1 cellular context compared by ENCODE assay signal in the genomic region with DNA sequence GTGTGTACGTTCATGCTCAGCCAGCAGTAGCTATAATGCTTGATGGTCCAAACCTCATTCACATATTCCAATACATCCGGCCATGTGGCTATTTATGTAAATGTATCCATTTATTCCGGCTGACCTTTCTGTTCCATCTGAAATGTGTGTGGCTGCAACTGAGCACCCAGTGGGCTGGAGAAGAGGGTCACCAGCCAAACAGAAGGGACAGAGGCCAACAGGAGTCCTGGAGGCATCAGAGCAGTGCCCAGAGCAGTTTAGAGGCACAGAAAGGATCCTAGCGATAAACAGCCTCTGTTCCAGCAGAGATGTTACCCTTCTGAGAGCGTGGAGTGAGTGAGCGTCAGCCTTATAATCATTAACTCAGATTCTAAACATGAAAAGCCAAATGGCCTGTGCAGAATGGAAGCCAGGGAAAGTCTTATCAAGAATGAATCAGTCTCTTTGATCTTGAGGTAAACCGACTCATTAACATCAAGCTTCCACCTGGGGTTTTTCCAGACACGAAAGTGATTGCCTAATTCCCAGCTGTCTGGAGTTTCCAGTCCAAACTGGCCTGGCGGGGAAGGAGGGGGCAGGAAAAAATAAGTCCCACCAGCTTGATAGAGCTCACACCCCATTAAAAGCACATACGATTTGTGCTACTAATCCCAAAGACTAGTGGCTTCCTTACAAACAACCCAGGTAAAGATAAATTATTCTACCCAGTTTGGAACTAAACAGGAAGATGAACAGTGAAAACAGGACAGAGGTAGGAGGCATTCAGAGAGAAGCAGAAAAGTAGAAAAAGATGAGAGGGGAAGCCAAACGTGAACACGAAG.
A peak's percentile ranks its signal among the peaks of the same experiment; 100 is the strongest.
TF ChIP-seq lines count a peak whose summit lies in the region.

No MANE protein-coding gene starts in this region.

TF ChIP-seq in HepG2, 621 proteins besides CTCF, POLR2A, EP300 and RAD21 (continued from another document and continues in another):
- TF ChIP-seq, protein P1, sequence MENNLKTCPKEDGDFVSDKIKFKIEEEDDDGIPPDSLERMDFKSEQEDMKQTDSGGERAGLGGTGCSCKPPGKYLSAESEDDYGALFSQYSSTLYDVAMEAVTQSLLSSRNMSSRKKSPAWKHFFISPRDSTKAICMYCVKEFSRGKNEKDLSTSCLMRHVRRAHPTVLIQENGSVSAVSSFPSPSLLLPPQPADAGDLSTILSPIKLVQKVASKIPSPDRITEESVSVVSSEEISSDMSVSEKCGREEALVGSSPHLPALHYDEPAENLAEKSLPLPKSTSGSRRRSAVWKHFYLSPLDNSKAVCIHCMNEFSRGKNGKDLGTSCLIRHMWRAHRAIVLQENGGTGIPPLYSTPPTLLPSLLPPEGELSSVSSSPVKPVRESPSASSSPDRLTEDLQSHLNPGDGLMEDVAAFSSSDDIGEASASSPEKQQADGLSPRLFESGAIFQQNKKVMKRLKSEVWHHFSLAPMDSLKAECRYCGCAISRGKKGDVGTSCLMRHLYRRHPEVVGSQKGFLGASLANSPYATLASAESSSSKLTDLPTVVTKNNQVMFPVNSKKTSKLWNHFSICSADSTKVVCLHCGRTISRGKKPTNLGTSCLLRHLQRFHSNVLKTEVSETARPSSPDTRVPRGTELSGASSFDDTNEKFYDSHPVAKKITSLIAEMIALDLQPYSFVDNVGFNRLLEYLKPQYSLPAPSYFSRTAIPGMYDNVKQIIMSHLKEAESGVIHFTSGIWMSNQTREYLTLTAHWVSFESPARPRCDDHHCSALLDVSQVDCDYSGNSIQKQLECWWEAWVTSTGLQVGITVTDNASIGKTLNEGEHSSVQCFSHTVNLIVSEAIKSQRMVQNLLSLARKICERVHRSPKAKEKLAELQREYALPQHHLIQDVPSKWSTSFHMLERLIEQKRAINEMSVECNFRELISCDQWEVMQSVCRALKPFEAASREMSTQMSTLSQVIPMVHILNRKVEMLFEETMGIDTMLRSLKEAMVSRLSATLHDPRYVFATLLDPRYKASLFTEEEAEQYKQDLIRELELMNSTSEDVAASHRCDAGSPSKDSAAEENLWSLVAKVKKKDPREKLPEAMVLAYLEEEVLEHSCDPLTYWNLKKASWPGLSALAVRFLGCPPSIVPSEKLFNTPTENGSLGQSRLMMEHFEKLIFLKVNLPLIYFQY (CRISPR knock-in tag; IDR thresholded peaks at IDR 0.05; ENCODE audit: borderline replicate concordance) = 0 out of 2 replicates have a peak, but pooled peaks have one; percentile 34
- no peak for TF ChIP-seq IKZF4 (CRISPR knock-in tag; IDR thresholded peaks at IDR 0.05; ENCODE audit: borderline replicate concordance, low read depth, not compliant biosample characterization)
- TF ChIP-seq SNAI1 (CRISPR knock-in tag; IDR thresholded peaks at IDR 0.05; ENCODE audit: borderline replicate concordance) = no peak
- peak; percentile 79; the same call in 1 of the 2 replicates for TF ChIP-seq FOXJ3 (CRISPR knock-in tag; IDR thresholded peaks at IDR 0.05; ENCODE audit: borderline replicate concordance)
- TF ChIP-seq NCOA2 (CRISPR knock-in tag; IDR thresholded peaks at IDR 0.05) = peak; percentile 87
- TF ChIP-seq, protein P2, sequence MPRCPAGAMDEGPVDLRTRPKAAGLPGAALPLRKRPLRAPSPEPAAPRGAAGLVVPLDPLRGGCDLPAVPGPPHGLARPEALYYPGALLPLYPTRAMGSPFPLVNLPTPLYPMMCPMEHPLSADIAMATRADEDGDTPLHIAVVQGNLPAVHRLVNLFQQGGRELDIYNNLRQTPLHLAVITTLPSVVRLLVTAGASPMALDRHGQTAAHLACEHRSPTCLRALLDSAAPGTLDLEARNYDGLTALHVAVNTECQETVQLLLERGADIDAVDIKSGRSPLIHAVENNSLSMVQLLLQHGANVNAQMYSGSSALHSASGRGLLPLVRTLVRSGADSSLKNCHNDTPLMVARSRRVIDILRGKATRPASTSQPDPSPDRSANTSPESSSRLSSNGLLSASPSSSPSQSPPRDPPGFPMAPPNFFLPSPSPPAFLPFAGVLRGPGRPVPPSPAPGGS (CRISPR knock-in tag; IDR thresholded peaks at IDR 0.05) = no peak
- TF ChIP-seq ZNF589 (CRISPR knock-in tag; conservative IDR thresholded peaks at IDR 0.05) = no peak
- TF ChIP-seq TEAD2 (CRISPR knock-in tag; IDR thresholded peaks at IDR 0.05) = no peak
- TF ChIP-seq ZNF543 (CRISPR knock-in tag; IDR thresholded peaks at IDR 0.05) = no peak
- peak; percentile 68; the same call in 1 of the 2 replicates for TF ChIP-seq TCF7L2 (IDR thresholded peaks at IDR 0.05; ENCODE audit: low read depth, low read length)
- TF ChIP-seq ZNF101 (CRISPR knock-in tag; IDR thresholded peaks at IDR 0.05; ENCODE audit: borderline replicate concordance, low read depth) = no peak
- peak; percentile 9; the same call in 1 of the 2 replicates for TF ChIP-seq TSC22D2 (CRISPR knock-in tag; IDR thresholded peaks at IDR 0.05; ENCODE audit: borderline replicate concordance)
- TF ChIP-seq, protein P3, sequence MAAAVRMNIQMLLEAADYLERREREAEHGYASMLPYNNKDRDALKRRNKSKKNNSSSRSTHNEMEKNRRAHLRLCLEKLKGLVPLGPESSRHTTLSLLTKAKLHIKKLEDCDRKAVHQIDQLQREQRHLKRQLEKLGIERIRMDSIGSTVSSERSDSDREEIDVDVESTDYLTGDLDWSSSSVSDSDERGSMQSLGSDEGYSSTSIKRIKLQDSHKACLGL (CRISPR knock-in tag; IDR thresholded peaks at IDR 0.05) = no peak
- TF ChIP-seq ZNF136 (CRISPR knock-in tag; IDR thresholded peaks at IDR 0.05; ENCODE audit: low read depth) = 0 out of 2 replicates have a peak, but pooled peaks have one; percentile 52
- peak; percentile 63 for TF ChIP-seq POLR2AphosphoS5 (IDR thresholded peaks at IDR 0.05; ENCODE audit: low read depth, low read length)
- no peak for TF ChIP-seq ZNF891 (CRISPR knock-in tag; IDR thresholded peaks at IDR 0.05)
- no peak for TF ChIP-seq AKAP8 (CRISPR knock-in tag; IDR thresholded peaks at IDR 0.05)
- TF ChIP-seq ZNF562 (CRISPR knock-in tag; IDR thresholded peaks at IDR 0.05; ENCODE audit: borderline replicate concordance) = no peak
- TF ChIP-seq, protein P4, sequence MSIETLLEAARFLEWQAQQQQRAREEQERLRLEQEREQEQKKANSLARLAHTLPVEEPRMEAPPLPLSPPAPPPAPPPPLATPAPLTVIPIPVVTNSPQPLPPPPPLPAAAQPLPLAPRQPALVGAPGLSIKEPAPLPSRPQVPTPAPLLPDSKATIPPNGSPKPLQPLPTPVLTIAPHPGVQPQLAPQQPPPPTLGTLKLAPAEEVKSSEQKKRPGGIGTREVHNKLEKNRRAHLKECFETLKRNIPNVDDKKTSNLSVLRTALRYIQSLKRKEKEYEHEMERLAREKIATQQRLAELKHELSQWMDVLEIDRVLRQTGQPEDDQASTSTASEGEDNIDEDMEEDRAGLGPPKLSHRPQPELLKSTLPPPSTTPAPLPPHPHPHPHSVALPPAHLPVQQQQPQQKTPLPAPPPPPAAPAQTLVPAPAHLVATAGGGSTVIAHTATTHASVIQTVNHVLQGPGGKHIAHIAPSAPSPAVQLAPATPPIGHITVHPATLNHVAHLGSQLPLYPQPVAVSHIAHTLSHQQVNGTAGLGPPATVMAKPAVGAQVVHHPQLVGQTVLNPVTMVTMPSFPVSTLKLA (IDR thresholded peaks at IDR 0.05) = no peak
- no peak; the same call in 1 of the 2 replicates for TF ChIP-seq ATF3 (CRISPR knock-in tag; IDR thresholded peaks at IDR 0.05)
- peak; percentile 69; the same call in 1 of the 2 replicates for TF ChIP-seq ZBTB25 (CRISPR knock-in tag; IDR thresholded peaks at IDR 0.05)
- 0 out of 2 replicates have a peak, but pooled peaks have one; percentile 6 for TF ChIP-seq SIX4 (CRISPR knock-in tag; IDR thresholded peaks at IDR 0.05)
- TF ChIP-seq ETV6 (CRISPR knock-in tag; conservative IDR thresholded peaks at IDR 0.05) = no peak
- TF ChIP-seq PHF20 (CRISPR knock-in tag; IDR thresholded peaks at IDR 0.05) = no peak
- no peak for TF ChIP-seq FLYWCH1 (CRISPR knock-in tag; IDR thresholded peaks at IDR 0.05)
- TF ChIP-seq HES4 (CRISPR knock-in tag; IDR thresholded peaks at IDR 0.05; ENCODE audit: borderline replicate concordance) = no peak
- TF ChIP-seq, protein P5, sequence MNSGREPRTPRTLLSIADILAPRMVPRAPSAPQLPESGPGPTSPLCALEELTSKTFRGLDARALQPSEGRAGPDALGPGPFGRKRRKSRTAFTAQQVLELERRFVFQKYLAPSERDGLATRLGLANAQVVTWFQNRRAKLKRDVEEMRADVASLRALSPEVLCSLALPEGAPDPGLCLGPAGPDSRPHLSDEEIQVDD (CRISPR knock-in tag; IDR thresholded peaks at IDR 0.05; ENCODE audit: borderline replicate concordance) = no peak
- TF ChIP-seq, protein P6, sequence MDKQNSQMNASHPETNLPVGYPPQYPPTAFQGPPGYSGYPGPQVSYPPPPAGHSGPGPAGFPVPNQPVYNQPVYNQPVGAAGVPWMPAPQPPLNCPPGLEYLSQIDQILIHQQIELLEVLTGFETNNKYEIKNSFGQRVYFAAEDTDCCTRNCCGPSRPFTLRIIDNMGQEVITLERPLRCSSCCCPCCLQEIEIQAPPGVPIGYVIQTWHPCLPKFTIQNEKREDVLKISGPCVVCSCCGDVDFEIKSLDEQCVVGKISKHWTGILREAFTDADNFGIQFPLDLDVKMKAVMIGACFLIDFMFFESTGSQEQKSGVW (CRISPR knock-in tag; IDR thresholded peaks at IDR 0.05; ENCODE audit: borderline replicate concordance) = no peak
- TF ChIP-seq NFKB2 (CRISPR knock-in tag; IDR thresholded peaks at IDR 0.05; ENCODE audit: borderline replicate concordance) = no peak
- TF ChIP-seq PLRG1 (conservative IDR thresholded peaks at IDR 0.05) = no peak
- peak; percentile 92 for TF ChIP-seq FOSL2 (CRISPR knock-in tag; IDR thresholded peaks at IDR 0.05)
- no peak for TF ChIP-seq ARNT (IDR thresholded peaks at IDR 0.05)
- TF ChIP-seq DDIT3 (CRISPR knock-in tag; IDR thresholded peaks at IDR 0.05) = no peak
- TF ChIP-seq ZEB1 (IDR thresholded peaks at IDR 0.05; ENCODE audit: insufficient replicate concordance, low read depth) = peak; percentile 72
- TF ChIP-seq, protein P7, sequence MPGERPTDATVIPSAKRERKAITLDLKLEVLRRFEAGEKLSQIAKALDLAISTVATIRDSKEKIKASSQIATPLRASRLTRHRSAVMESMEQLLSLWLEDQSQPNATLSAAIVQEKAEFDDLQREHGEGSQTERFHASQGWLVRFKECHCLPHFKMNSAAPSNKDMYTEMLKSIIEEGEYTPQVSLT (CRISPR knock-in tag; IDR thresholded peaks at IDR 0.05; ENCODE audit: borderline replicate concordance, low read depth) = no peak
- no peak for TF ChIP-seq ZNF460 (CRISPR knock-in tag; IDR thresholded peaks at IDR 0.05; ENCODE audit: borderline replicate concordance)
- no peak for TF ChIP-seq EHMT2 (IDR thresholded peaks at IDR 0.05; ENCODE audit: borderline replicate concordance, low read depth, low read length)
- 0 out of 2 replicates have a peak, but pooled peaks have one; percentile 3 for TF ChIP-seq TP53 (CRISPR knock-in tag; conservative IDR thresholded peaks at IDR 0.05)
- TF ChIP-seq JUNB (CRISPR knock-in tag; IDR thresholded peaks at IDR 0.05; ENCODE audit: borderline replicate concordance) = no peak
- no peak for TF ChIP-seq SIN3B (IDR thresholded peaks at IDR 0.05; ENCODE audit: low read length)
- no peak for TF ChIP-seq ZNF720 (CRISPR knock-in tag; IDR thresholded peaks at IDR 0.05)
- TF ChIP-seq MLX (CRISPR knock-in tag; IDR thresholded peaks at IDR 0.05) = peak; percentile 68; the same call in 1 of the 2 replicates
- no peak for TF ChIP-seq ZBTB42 (CRISPR knock-in tag; IDR thresholded peaks at IDR 0.05)
- TF ChIP-seq ZNF253 (CRISPR knock-in tag; IDR thresholded peaks at IDR 0.05; ENCODE audit: borderline replicate concordance) = no peak
- peak; percentile 23 for TF ChIP-seq CCAR2 (optimal IDR thresholded peaks at IDR 0.05; ENCODE audit: low read depth, low read length)
- TF ChIP-seq, protein P8, sequence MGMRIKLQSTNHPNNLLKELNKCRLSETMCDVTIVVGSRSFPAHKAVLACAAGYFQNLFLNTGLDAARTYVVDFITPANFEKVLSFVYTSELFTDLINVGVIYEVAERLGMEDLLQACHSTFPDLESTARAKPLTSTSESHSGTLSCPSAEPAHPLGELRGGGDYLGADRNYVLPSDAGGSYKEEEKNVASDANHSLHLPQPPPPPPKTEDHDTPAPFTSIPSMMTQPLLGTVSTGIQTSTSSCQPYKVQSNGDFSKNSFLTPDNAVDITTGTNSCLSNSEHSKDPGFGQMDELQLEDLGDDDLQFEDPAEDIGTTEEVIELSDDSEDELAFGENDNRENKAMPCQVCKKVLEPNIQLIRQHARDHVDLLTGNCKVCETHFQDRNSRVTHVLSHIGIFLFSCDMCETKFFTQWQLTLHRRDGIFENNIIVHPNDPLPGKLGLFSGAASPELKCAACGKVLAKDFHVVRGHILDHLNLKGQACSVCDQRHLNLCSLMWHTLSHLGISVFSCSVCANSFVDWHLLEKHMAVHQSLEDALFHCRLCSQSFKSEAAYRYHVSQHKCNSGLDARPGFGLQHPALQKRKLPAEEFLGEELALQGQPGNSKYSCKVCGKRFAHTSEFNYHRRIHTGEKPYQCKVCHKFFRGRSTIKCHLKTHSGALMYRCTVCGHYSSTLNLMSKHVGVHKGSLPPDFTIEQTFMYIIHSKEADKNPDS (CRISPR knock-in tag; IDR thresholded peaks at IDR 0.05) = 0 out of 2 replicates have a peak, but pooled peaks have one; percentile 27
- TF ChIP-seq TCF7 (IDR thresholded peaks at IDR 0.05; ENCODE audit: low read depth) = peak; percentile 97
